Comparison of ENCODE assay signal across 1 cellular context in the genomic region with DNA sequence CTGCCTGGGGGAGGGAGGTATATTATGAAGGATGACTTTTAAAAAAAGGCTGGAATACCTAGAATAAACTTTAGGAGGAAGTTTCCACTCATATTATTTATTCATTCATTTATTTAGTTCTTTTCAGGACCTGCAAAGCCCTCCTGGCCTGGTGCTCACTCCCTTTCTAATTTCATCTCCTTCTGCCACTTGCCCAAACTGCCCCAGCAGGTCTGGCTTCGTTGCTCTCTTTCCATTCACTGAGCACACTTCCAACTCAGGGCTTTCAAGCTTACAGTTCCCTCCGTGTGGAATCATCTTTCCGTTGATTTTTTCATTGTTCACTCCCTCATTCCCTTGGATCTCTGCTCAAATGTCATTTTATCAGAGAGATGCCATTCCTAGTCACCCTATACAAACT.
TF ChIP-seq lines count a peak whose summit lies in the region.

No MANE protein-coding gene starts in this region.

TF ChIP-seq in GM23338, 12 proteins besides CTCF, POLR2A, EP300 and RAD21 (continued from another document):
- TF ChIP-seq, protein P1, sequence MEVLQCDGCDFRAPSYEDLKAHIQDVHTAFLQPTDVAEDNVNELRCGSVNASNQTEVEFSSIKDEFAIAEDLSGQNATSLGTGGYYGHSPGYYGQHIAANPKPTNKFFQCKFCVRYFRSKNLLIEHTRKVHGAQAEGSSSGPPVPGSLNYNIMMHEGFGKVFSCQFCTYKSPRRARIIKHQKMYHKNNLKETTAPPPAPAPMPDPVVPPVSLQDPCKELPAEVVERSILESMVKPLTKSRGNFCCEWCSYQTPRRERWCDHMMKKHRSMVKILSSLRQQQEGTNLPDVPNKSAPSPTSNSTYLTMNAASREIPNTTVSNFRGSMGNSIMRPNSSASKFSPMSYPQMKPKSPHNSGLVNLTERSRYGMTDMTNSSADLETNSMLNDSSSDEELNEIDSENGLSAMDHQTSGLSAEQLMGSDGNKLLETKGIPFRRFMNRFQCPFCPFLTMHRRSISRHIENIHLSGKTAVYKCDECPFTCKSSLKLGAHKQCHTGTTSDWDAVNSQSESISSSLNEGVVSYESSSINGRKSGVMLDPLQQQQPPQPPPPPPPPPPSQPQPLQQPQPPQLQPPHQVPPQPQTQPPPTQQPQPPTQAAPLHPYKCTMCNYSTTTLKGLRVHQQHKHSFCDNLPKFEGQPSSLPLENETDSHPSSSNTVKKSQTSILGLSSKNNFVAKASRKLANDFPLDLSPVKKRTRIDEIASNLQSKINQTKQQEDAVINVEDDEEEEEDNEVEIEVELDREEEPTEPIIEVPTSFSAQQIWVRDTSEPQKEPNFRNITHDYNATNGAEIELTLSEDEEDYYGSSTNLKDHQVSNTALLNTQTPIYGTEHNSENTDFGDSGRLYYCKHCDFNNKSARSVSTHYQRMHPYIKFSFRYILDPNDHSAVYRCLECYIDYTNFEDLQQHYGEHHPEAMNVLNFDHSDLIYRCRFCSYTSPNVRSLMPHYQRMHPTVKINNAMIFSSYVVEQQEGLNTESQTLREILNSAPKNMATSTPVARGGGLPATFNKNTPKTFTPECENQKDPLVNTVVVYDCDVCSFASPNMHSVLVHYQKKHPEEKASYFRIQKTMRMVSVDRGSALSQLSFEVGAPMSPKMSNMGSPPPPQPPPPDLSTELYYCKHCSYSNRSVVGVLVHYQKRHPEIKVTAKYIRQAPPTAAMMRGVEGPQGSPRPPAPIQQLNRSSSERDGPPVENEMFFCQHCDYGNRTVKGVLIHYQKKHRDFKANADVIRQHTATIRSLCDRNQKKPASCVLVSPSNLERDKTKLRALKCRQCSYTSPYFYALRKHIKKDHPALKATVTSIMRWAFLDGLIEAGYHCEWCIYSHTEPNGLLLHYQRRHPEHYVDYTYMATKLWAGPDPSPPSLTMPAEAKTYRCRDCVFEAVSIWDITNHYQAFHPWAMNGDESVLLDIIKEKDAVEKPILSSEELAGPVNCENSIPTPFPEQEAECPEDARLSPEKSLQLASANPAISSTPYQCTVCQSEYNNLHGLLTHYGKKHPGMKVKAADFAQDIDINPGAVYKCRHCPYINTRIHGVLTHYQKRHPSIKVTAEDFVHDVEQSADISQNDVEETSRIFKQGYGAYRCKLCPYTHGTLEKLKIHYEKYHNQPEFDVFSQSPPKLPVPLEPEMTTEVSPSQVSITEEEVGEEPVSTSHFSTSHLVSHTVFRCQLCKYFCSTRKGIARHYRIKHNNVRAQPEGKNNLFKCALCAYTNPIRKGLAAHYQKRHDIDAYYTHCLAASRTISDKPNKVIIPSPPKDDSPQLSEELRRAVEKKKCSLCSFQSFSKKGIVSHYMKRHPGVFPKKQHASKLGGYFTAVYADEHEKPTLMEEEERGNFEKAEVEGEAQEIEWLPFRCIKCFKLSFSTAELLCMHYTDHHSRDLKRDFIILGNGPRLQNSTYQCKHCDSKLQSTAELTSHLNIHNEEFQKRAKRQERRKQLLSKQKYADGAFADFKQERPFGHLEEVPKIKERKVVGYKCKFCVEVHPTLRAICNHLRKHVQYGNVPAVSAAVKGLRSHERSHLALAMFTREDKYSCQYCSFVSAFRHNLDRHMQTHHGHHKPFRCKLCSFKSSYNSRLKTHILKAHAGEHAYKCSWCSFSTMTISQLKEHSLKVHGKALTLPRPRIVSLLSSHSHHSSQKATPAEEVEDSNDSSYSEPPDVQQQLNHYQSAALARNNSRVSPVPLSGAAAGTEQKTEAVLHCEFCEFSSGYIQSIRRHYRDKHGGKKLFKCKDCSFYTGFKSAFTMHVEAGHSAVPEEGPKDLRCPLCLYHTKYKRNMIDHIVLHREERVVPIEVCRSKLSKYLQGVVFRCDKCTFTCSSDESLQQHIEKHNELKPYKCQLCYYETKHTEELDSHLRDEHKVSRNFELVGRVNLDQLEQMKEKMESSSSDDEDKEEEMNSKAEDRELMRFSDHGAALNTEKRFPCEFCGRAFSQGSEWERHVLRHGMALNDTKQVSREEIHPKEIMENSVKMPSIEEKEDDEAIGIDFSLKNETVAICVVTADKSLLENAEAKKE (CRISPR knock-in tag; IDR thresholded peaks at IDR 0.05) = no peak
- no peak for TF ChIP-seq POLR2AphosphoS5 (IDR thresholded peaks at IDR 0.05; ENCODE audit: low read depth)
- TF ChIP-seq JUNB (IDR thresholded peaks at IDR 0.05; ENCODE audit: unreplicated experiment) = no peak
- no peak for TF ChIP-seq STAT1 (IDR thresholded peaks at IDR 0.05; ENCODE audit: unreplicated experiment)
- TF ChIP-seq EZH2phosphoT487 (IDR thresholded peaks at IDR 0.05; ENCODE audit: unreplicated experiment) = no peak
- no peak for TF ChIP-seq ZNF114 (CRISPR knock-in tag; IDR thresholded peaks at IDR 0.05)
- TF ChIP-seq ZNF331 (CRISPR knock-in tag; IDR thresholded peaks at IDR 0.05; ENCODE audit: low read depth) = no peak
